In genomic region chr4:82138376-82138775, GRCh38 we compare ENCODE assay signal across 20 cellular contexts.
A peak's percentile ranks its signal among the peaks of the same experiment; 100 is the strongest.
DNase-seq lines count a peak whose midpoint lies in the region; ATAC-seq and TF ChIP-seq lines count a peak whose summit lies in the region.
"Had no signal": no experiment of that assay in that cellular context is flagged by ENCODE, and none has a peak within 500 bp of the region (broad histone marks: within the 10 kb centered on the region; RNA-seq: fewer than 3 reads in every experiment).

No MANE protein-coding gene starts in this region.

- no peak overlapping the region for H3K4me3 Mint-ChIP-seq in activated CD4-positive, alpha-beta T cell treated with anti-CD3 and anti-CD28 coated beads, Interleukin-2, amount 10 ng/mL, durations not matched to agents 7 days and 5 days
- H3K4me3 Mint-ChIP-seq in CD4-positive, alpha-beta T cell, result no peak overlapping the region
- H3K4me3 Mint-ChIP-seq in progenitor cell of endocrine pancreas (ENCODE audit: low read depth) (no peak overlapping the region), HFFc6 (no peak overlapping the region)
- H3K4me3 Mint-ChIP-seq: dendritic cell treated with granulocyte-macrophage colony-stimulating factor and Interleukin-4, amounts not matched to agents 40 ng/mL and 50 ng/mL, for 4 days had no signal

- no peak overlapping the region for H3K27ac ChIP-seq in CD4-positive, alpha-beta T cell (ENCODE audit: low read depth, low read length)
- H3K27ac ChIP-seq: heart left ventricle had no signal

- no peak for TF ChIP-seq CTCF in CD4-positive, alpha-beta T cell (IDR thresholded peaks at IDR 0.05)
- TF ChIP-seq CTCF in progenitor cell of endocrine pancreas (IDR thresholded peaks at IDR 0.05; ENCODE audit: unreplicated experiment) (no peak), HFFc6 (IDR thresholded peaks at IDR 0.05) (no peak)

- CTCF ChIA-PET in activated CD4-positive, alpha-beta T cell treated with anti-CD3 and anti-CD28 coated beads, Interleukin-2, amount 10 ng/mL, durations not matched to agents 7 days and 5 days (lab: Charles Lee), result interaction anchor here (0.6 to 1.0 kb wide), 3 partner anchors 13 to 251 kb away, joined by 3 read pairs; no protein-coding TSS in a partner anchor
- CTCF ChIA-PET in CD4-positive, alpha-beta T cell (lab: Charles Lee), result interaction anchor here (0.6 kb wide), 2 partner anchors 72 to 177 kb away, joined by 3 read pairs; no protein-coding TSS in a partner anchor

- no peaks in the 10 kb centered on the region for H3K27me3 Mint-ChIP-seq in activated CD4-positive, alpha-beta T cell treated with anti-CD3 and anti-CD28 coated beads, Interleukin-2, amount 10 ng/mL, durations not matched to agents 7 days and 5 days
- H3K27me3 Mint-ChIP-seq in CD4-positive, alpha-beta T cell, result no peaks in the 10 kb centered on the region
- no peaks in the 10 kb centered on the region for H3K27me3 Mint-ChIP-seq in progenitor cell of endocrine pancreas
- no peaks in the 10 kb centered on the region for H3K27me3 Mint-ChIP-seq in HFFc6 (ENCODE audit: insufficient read depth)
- H3K27me3 Mint-ChIP-seq: dendritic cell treated with granulocyte-macrophage colony-stimulating factor and Interleukin-4, amounts not matched to agents 40 ng/mL and 50 ng/mL, for 4 days had no signal

- peaks cover 14% of the 10 kb centered on the region for H3K9me3 Mint-ChIP-seq in activated CD4-positive, alpha-beta T cell treated with anti-CD3 and anti-CD28 coated beads, Interleukin-2, amount 10 ng/mL, durations not matched to agents 7 days and 5 days
- H3K9me3 Mint-ChIP-seq in CD4-positive, alpha-beta T cell, result peaks cover 3% of the 10 kb centered on the region
- H3K9me3 Mint-ChIP-seq in progenitor cell of endocrine pancreas (ENCODE audit: low read depth) (no peaks in the 10 kb centered on the region), HFFc6 (peaks cover 24% of the 10 kb centered on the region)
- H3K9me3 Mint-ChIP-seq: dendritic cell treated with granulocyte-macrophage colony-stimulating factor and Interleukin-4, amounts not matched to agents 40 ng/mL and 50 ng/mL, for 4 days had no signal

- POLR2A ChIA-PET in activated CD4-positive, alpha-beta T cell treated with anti-CD3 and anti-CD28 coated beads, Interleukin-2, amount 10 ng/mL, durations not matched to agents 7 days and 5 days (lab: Charles Lee), result no interaction called here
- POLR2A ChIA-PET in CD4-positive, alpha-beta T cell (lab: Charles Lee), result interaction anchor here (1.1 to 2.6 kb wide), 2 partner anchors 13 to 75 kb away, joined by 3 to 8 read pairs; no protein-coding TSS in a partner anchor

- H3K9me3 ChIP-seq in CD4-positive, alpha-beta T cell (ENCODE audit: control insufficient read depth, low read length), result no peaks in the 10 kb centered on the region
- H3K9me3 ChIP-seq: BE2C, heart left ventricle had no signal

- H3K36me3 Mint-ChIP-seq in activated CD4-positive, alpha-beta T cell treated with anti-CD3 and anti-CD28 coated beads, Interleukin-2, amount 10 ng/mL, durations not matched to agents 7 days and 5 days (ENCODE audit: low read depth), result peaks cover 5% of the 10 kb centered on the region
- no peaks in the 10 kb centered on the region for H3K36me3 Mint-ChIP-seq in CD4-positive, alpha-beta T cell (ENCODE audit: low read depth)
- H3K36me3 Mint-ChIP-seq in progenitor cell of endocrine pancreas (ENCODE audit: insufficient read depth) (no peaks in the 10 kb centered on the region), HFFc6 (ENCODE audit: low read depth) (no peaks in the 10 kb centered on the region)

- no peak for ATAC-seq in CD4-positive, alpha-beta T cell (ENCODE audit: poor library complexity)
- peak; percentile 58 for ATAC-seq in esophagus mucosa
- ATAC-seq: heart left ventricle, left colon had no signal

- DNase-seq in activated CD4-positive, alpha-beta T cell treated with anti-CD3 and anti-CD28 coated beads for 48 hours, result peak; percentile 37
- no peak for DNase-seq in activated CD4-positive, alpha-beta T cell treated with anti-CD3 and anti-CD28 coated beads, Interleukin-2, amount 10 ng/mL, durations not matched to agents 7 days and 5 days
- DNase-seq in CD4-positive, alpha-beta T cell, result no peak
- DNase-seq in RPMI7951 (ENCODE audit: low read depth) (peak; percentile 1), NK-92 (lab: John Stamatoyannopoulos, UW; ENCODE audit: unreplicated experiment) (no peak), progenitor cell of endocrine pancreas (ENCODE audit: low spot score, unreplicated experiment) (no peak), HFFc6 (no peak)
- DNase-seq: activated effector memory CD4-positive, alpha-beta T cell treated with anti-CD3 and anti-CD28 coated beads, Interleukin-2, amount 50 U/mL, for 16 hours; BE2C; caudate nucleus; COR-L47; DMS79 treated with DMSO at 0.1 percent for 48 hours; heart left ventricle; left colon; mesendoderm; NCI-H1436 treated with DMSO at 0.1 percent for 48 hours; NCI-H510A treated with DMSO at 0.1 percent for 48 hours; small intestine had no signal

- peaks cover 28% of the 10 kb centered on the region for H3K4me1 Mint-ChIP-seq in activated CD4-positive, alpha-beta T cell treated with anti-CD3 and anti-CD28 coated beads, Interleukin-2, amount 10 ng/mL, durations not matched to agents 7 days and 5 days
- H3K4me1 Mint-ChIP-seq in CD4-positive, alpha-beta T cell (ENCODE audit: low read depth), result peaks cover 46% of the 10 kb centered on the region
- no peaks in the 10 kb centered on the region for H3K4me1 Mint-ChIP-seq in progenitor cell of endocrine pancreas (ENCODE audit: low read depth)
- H3K4me1 Mint-ChIP-seq in HFFc6 (ENCODE audit: low read depth), result no peaks in the 10 kb centered on the region

- H3K27me3 ChIP-seq in CD4-positive, alpha-beta T cell (ENCODE audit: control insufficient read depth, insufficient read depth, low read length), result no peaks in the 10 kb centered on the region
- H3K27me3 ChIP-seq: BE2C, heart left ventricle had no signal

- H3K27ac Mint-ChIP-seq in activated CD4-positive, alpha-beta T cell treated with anti-CD3 and anti-CD28 coated beads, Interleukin-2, amount 10 ng/mL, durations not matched to agents 7 days and 5 days, result no peak overlapping the region
- H3K27ac Mint-ChIP-seq in CD4-positive, alpha-beta T cell, result peak overlapping the region; percentile 27
- H3K27ac Mint-ChIP-seq in progenitor cell of endocrine pancreas (no peak overlapping the region), HFFc6 (no peak overlapping the region)
- H3K27ac Mint-ChIP-seq: dendritic cell treated with granulocyte-macrophage colony-stimulating factor and Interleukin-4, amounts not matched to agents 40 ng/mL and 50 ng/mL, for 4 days had no signal

- intact Hi-C loops in CD4-positive, alpha-beta T cell (cut with DNase I, micrococcal nuclease), result loop anchor here in 1 of 2 experiments (5.0 kb wide), 1 partner anchor 74 kb away; no protein-coding TSS in a partner anchor

Comparison
In these comparisons a context has a peak if more than half of its experiments do, and no peak if none do; other contexts are left out.
1. DNase-seq: peak in activated CD4-positive, alpha-beta T cell treated with anti-CD3 and anti-CD28 coated beads for 48 hours (single experiment) and RPMI7951 (single experiment); none in activated CD4-positive, alpha-beta T cell treated with anti-CD3 and anti-CD28 coated beads, Interleukin-2, amount 10 ng/mL, durations not matched to agents 7 days and 5 days (single experiment), CD4-positive, alpha-beta T cell (0 of 10), NK-92 (single experiment), progenitor cell of endocrine pancreas (single experiment) and HFFc6 (single experiment).